24 cellular contexts compared by ENCODE assay signal in genomic region chrX:123713434-123713833, GRCh38. TPM values are rescaled to one million over a fixed set of nuclear protein-coding genes. Genes with fewer than 3 reads are reported as not detected.
DNase-seq lines count a peak whose midpoint lies in the region; ATAC-seq and FAIRE-seq lines count a peak whose summit lies in the region.
"Had no signal": no experiment of that assay in that cellular context is flagged by ENCODE, and none has a peak within 500 bp of the region (broad histone marks: within the 10 kb centered on the region; RNA-seq: fewer than 3 reads in every experiment).

No MANE protein-coding gene starts in this region.

- H3K4me1 Mint-ChIP-seq in stimulated activated naive CD8-positive, alpha-beta T cell treated with anti-CD3 and anti-CD28 coated beads, Interleukin-15, Interleukin-2, amounts not matched to agents 100 ng/mL and 50 ng/mL, for 24 hours (ENCODE audit: low read depth): peaks cover 29% of the 10 kb centered on the region
- peaks cover 24% of the 10 kb centered on the region for H3K4me1 Mint-ChIP-seq in stimulated activated naive CD8-positive, alpha-beta T cell treated with anti-CD3 and anti-CD28 coated beads, Interleukin-15, amount 100 ng/mL, for 72 hours
- peaks cover 11 to 26% of the 10 kb centered on the region in 2 donors for H3K4me1 Mint-ChIP-seq in stimulated activated naive B cell treated with anti-CD40 and anti-IgM and Interleukin-4, amounts not matched to agents 10 μg/mL and 1 μg/mL and 100 μg/mL, for 72 hours

- H3K27me3 Mint-ChIP-seq in stimulated activated naive CD8-positive, alpha-beta T cell treated with anti-CD3 and anti-CD28 coated beads, Interleukin-15, Interleukin-2, amounts not matched to agents 100 ng/mL and 50 ng/mL, for 24 hours: no peaks in the 10 kb centered on the region
- H3K27me3 Mint-ChIP-seq in stimulated activated naive CD8-positive, alpha-beta T cell treated with anti-CD3 and anti-CD28 coated beads, Interleukin-15, amount 100 ng/mL, for 72 hours: no peaks in the 10 kb centered on the region
- no peaks in the 10 kb centered on the region for H3K27me3 Mint-ChIP-seq in stimulated activated naive B cell treated with anti-CD40 and anti-IgM and Interleukin-4, amounts not matched to agents 10 μg/mL and 1 μg/mL and 100 μg/mL, for 72 hours
- H3K27me3 Mint-ChIP-seq: activated naive CD4-positive, alpha-beta T cell treated with anti-CD3 and anti-CD28 coated beads, Interleukin-2, amount 10 ng/mL, durations not matched to agents 7 days and 5 days; brain; memory B cell had no signal

- peak; percentile 79 for FAIRE-seq in RCC 7860 (lab: Jason Lieb, UNC)

- no peak for ATAC-seq in stimulated activated naive CD8-positive, alpha-beta T cell treated with anti-CD3 and anti-CD28 coated beads, Interleukin-15, amount 100 ng/mL, for 72 hours
- ATAC-seq in stimulated activated naive B cell treated with anti-CD40 and anti-IgM and Interleukin-4, amounts not matched to agents 10 μg/mL and 1 μg/mL and 100 μg/mL, for 72 hours (replicated peaks): no peak
- no peak for ATAC-seq in HG03571 (IDR thresholded peaks at IDR 0.05; ENCODE audit: unreplicated experiment)
- ATAC-seq in GM18502 (IDR thresholded peaks at IDR 0.05; ENCODE audit: poor library complexity, unreplicated experiment): no peak
- ATAC-seq: activated CD4-positive, CD25-positive, alpha-beta regulatory T cell treated with anti-CD3 and anti-CD28 coated beads, Interleukin-2, amount 50 U/mL, for 24 hours; left lobe of liver had no signal

- peaks cover 16% of the 10 kb centered on the region for H3K36me3 Mint-ChIP-seq in stimulated activated naive CD8-positive, alpha-beta T cell treated with anti-CD3 and anti-CD28 coated beads, Interleukin-15, Interleukin-2, amounts not matched to agents 100 ng/mL and 50 ng/mL, for 24 hours (ENCODE audit: low read depth)
- peaks cover 2 to 13% of the 10 kb centered on the region in 2 donors for H3K36me3 Mint-ChIP-seq in stimulated activated naive B cell treated with anti-CD40 and anti-IgM and Interleukin-4, amounts not matched to agents 10 μg/mL and 1 μg/mL and 100 μg/mL, for 72 hours
- H3K36me3 Mint-ChIP-seq: immature natural killer cell had no signal

- H3K4me3 Mint-ChIP-seq in stimulated activated naive CD8-positive, alpha-beta T cell treated with anti-CD3 and anti-CD28 coated beads, Interleukin-15, Interleukin-2, amounts not matched to agents 100 ng/mL and 50 ng/mL, for 24 hours: no peak overlapping the region
- H3K4me3 Mint-ChIP-seq in stimulated activated naive CD8-positive, alpha-beta T cell treated with anti-CD3 and anti-CD28 coated beads, Interleukin-15, amount 100 ng/mL, for 72 hours: no peak overlapping the region
- no peak overlapping the region for H3K4me3 Mint-ChIP-seq in stimulated activated naive B cell treated with anti-CD40 and anti-IgM and Interleukin-4, amounts not matched to agents 10 μg/mL and 1 μg/mL and 100 μg/mL, for 72 hours
- H3K4me3 Mint-ChIP-seq: activated naive CD4-positive, alpha-beta T cell treated with anti-CD3 and anti-CD28 coated beads, Interleukin-2, amount 10 ng/mL, durations not matched to agents 7 days and 5 days; brain; immature natural killer cell; memory B cell; neural crest cell; T-helper 1 cell treated with Interleukin-12 subunit alpha and Interleukin-12 subunit beta and Interleukin-4 antibody, amounts not matched to agents 30 μg/mL and 1 μg/mL, for 36 hours had no signal

- H3K27ac Mint-ChIP-seq in stimulated activated naive CD8-positive, alpha-beta T cell treated with anti-CD3 and anti-CD28 coated beads, Interleukin-15, Interleukin-2, amounts not matched to agents 100 ng/mL and 50 ng/mL, for 24 hours: peak overlapping the region; percentile 55
- H3K27ac Mint-ChIP-seq in stimulated activated naive CD8-positive, alpha-beta T cell treated with anti-CD3 and anti-CD28 coated beads, Interleukin-15, amount 100 ng/mL, for 72 hours: peak overlapping the region in 1 of 2 donors; percentile 74
- peak overlapping the region; percentile 28 for H3K27ac Mint-ChIP-seq in stimulated activated naive B cell treated with anti-CD40 and anti-IgM and Interleukin-4, amounts not matched to agents 10 μg/mL and 1 μg/mL and 100 μg/mL, for 72 hours
- H3K27ac Mint-ChIP-seq: memory B cell; T-helper 1 cell treated with Interleukin-12 subunit alpha and Interleukin-12 subunit beta and Interleukin-4 antibody, amounts not matched to agents 30 μg/mL and 1 μg/mL, for 36 hours had no signal

- no peaks in the 10 kb centered on the region for H3K9me3 Mint-ChIP-seq in stimulated activated naive CD8-positive, alpha-beta T cell treated with anti-CD3 and anti-CD28 coated beads, Interleukin-15, Interleukin-2, amounts not matched to agents 100 ng/mL and 50 ng/mL, for 24 hours
- H3K9me3 Mint-ChIP-seq in stimulated activated naive CD8-positive, alpha-beta T cell treated with anti-CD3 and anti-CD28 coated beads, Interleukin-15, amount 100 ng/mL, for 72 hours: no peaks in the 10 kb centered on the region
- H3K9me3 Mint-ChIP-seq in stimulated activated naive B cell treated with anti-CD40 and anti-IgM and Interleukin-4, amounts not matched to agents 10 μg/mL and 1 μg/mL and 100 μg/mL, for 72 hours: no peaks in the 10 kb centered on the region
- H3K9me3 Mint-ChIP-seq: activated naive CD4-positive, alpha-beta T cell treated with anti-CD3 and anti-CD28 coated beads, Interleukin-2, amount 10 ng/mL, durations not matched to agents 7 days and 5 days; immature natural killer cell; T-helper 1 cell treated with Interleukin-12 subunit alpha and Interleukin-12 subunit beta and Interleukin-4 antibody, amounts not matched to agents 30 μg/mL and 1 μg/mL, for 36 hours had no signal

- DNase-seq in stimulated activated naive CD8-positive, alpha-beta T cell treated with anti-CD3 and anti-CD28 coated beads, Interleukin-15, amount 100 ng/mL, for 72 hours: no peak
- DNase-seq in RCC 7860 (ENCODE audit: low spot score) (no peak), glomerular visceral epithelial cell (ENCODE audit: extremely low spot score) (peak; percentile 25), G401 (ENCODE audit: low spot score) (no peak)
- no peak for DNase-seq in stimulated activated naive B cell treated with anti-CD40 and anti-IgM and Interleukin-4, amounts not matched to agents 10 μg/mL and 1 μg/mL and 100 μg/mL, for 72 hours
- DNase-seq: activated CD4-positive, alpha-beta T cell treated with anti-CD3 and anti-CD28 coated beads, Interleukin-2, amount 50 U/mL, for 48 hours; activated naive CD4-positive, alpha-beta T cell treated with anti-CD3 and anti-CD28 coated beads, Interleukin-2, amount 10 ng/mL, durations not matched to agents 7 days and 5 days; DMS153; immature natural killer cell; Karpas-422; NCI-H1417 treated with DMSO at 0.1 percent for 48 hours; NCI-H2081 treated with DMSO at 0.1 percent for 48 hours; NCI-H82; stimulated activated CD4-positive, alpha-beta T cell treated with anti-CD3 and anti-CD28 coated beads, Interleukin-1b, Interleukin-23, amount 100 ng/mL, for 48 hours; thyroid gland had no signal

- in situ Hi-C loops in G401 (cut with HindIII; ENCODE audit: low sequenced_read_pairs): no loop called here

RNA-seq across cellular contexts. Expression of gene THOC2, which starts 19.4 kb away (rescaled TPM):
- 38.2 and 50.9 TPM in 2 replicates for total RNA-seq in G401 (2014; rRNA removed; shearing (Covaris generic))
